In the genomic region with DNA sequence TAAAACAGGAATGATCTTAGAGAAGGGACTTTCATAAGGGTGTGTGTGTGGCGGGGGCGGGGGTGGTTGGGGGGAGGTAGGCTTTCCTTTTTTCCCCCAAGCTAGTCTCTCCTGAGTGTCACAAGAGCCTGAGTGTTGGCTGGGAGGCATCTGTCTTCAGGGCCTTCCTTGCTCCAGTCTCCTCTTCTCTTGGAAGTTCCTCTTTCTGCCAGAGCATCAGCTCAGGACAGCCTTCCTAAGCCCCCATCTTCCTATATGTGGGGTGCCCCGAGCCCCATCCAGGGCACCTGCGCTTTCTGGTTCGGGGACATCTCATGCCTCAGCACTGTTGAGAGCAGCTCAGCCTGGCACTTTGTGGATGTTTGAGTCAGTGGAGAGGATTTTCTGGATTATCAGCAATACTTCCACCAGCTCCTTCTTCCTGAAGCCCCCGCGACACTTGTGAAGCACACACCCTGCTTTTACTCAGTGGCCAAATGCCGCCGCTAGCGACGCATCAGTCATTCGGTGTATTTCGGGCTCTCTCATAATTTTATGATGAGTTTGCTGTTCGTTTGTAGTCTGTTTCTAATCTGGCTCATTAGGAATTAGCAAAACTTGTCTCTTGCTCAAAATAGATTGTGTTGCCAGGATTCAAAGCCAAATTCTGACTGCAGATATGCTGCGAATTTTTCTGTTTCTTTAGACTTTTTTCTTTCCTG, we compare ENCODE assay signal across 23 cellular contexts.
DNase-seq lines count a peak whose midpoint lies in the region; ATAC-seq, FAIRE-seq and TF ChIP-seq lines count a peak whose summit lies in the region.
"Had no signal": no experiment of that assay in that cellular context is flagged by ENCODE, and none has a peak within 500 bp of the region (broad histone marks: within the 10 kb centered on the region; RNA-seq: fewer than 3 reads in every experiment).

No MANE protein-coding gene starts in this region.

- H3K36me3 ChIP-seq in GM23248 (ENCODE audit: low read depth) (no peaks in the 10 kb centered on the region), astrocyte (ENCODE audit: insufficient read depth, low read length) (no peaks in the 10 kb centered on the region), mesenchymal stem cell (ENCODE audit: control insufficient read depth in 1 of 2, insufficient read depth in 2 of 2, low read depth in 1 of 2, low read length in 2 of 2) (peaks cover 0 to 6% of the 10 kb centered on the region in 2 experiments), H7 (replicated peaks; ENCODE audit: control insufficient read depth, insufficient read depth, low read length) (no peaks in the 10 kb centered on the region)
- H3K36me3 ChIP-seq: cardiac muscle cell had no signal

- H2AK5ac ChIP-seq in mesenchymal stem cell (ENCODE audit: low read length, severe bottlenecking), result no peak overlapping the region

- no peak overlapping the region for H2BK120ac ChIP-seq in mesenchymal stem cell (ENCODE audit: low read depth, low read length)

- H3K4me1 ChIP-seq in GM23248 (ENCODE audit: insufficient read depth) (peaks cover 34% of the 10 kb centered on the region), astrocyte (ENCODE audit: insufficient read depth, low read length) (peaks cover 22% of the 10 kb centered on the region), mesenchymal stem cell (ENCODE audit: control insufficient read depth, insufficient read depth, low read depth, low read length) (peaks cover 48% of the 10 kb centered on the region)

- H2AFZ ChIP-seq in GM23248 (no peak overlapping the region), astrocyte (ENCODE audit: low read depth, low read length) (no peak overlapping the region), mesenchymal stem cell (ENCODE audit: low read depth, low read length) (no peak overlapping the region)

- WGBS in GM23248 (ENCODE audit: low coverage in 1 of 2, low lambda C conversion rate in 2 of 2, missing lambda C conversion rate in 2 of 2), 2 experiments, result 18 to 27% methylated on average over 13 to 15 of the region's 15 CpGs
- 97% methylated on average over 11 of the region's 15 CpGs for WGBS in mesenchymal stem cell

- H4K91ac ChIP-seq in mesenchymal stem cell (ENCODE audit: low read length), result no peak overlapping the region

- peak overlapping the region; percentile 16 for H3K4me2 ChIP-seq in GM23248 (ENCODE audit: unreplicated experiment)
- no peak overlapping the region for H3K4me2 ChIP-seq in astrocyte (ENCODE audit: low read length)
- no peak overlapping the region for H3K4me2 ChIP-seq in mesenchymal stem cell (ENCODE audit: low read length, poor library complexity, severe bottlenecking)

- no peak overlapping the region for H3K23ac ChIP-seq in mesenchymal stem cell (ENCODE audit: low read length in 2 of 2)

- ATAC-seq in HG03342 (IDR thresholded peaks at IDR 0.05; ENCODE audit: unreplicated experiment), result no peak
- ATAC-seq: T-helper 17 cell had no signal

- DNase-seq in AG08395 (ENCODE audit: low spot score) (peak; percentile 9), GM23248 (peak; percentile 55), astrocyte (ENCODE audit: low read depth) (no peak), mesenchymal stem cell (no peak), GM13977 (ENCODE audit: low spot score) (no peak), HPDE6-E6E7 (ENCODE audit: extremely low spot score) (no peak), H7 (no peak)
- DNase-seq: activated CD4-positive, alpha-beta T cell treated with anti-CD3 and anti-CD28 coated beads for 48 hours; activated naive CD4-positive, alpha-beta T cell treated with Interleukin-2 at 50 U/mL for 16 hours; activated T-cell treated with anti-CD3 and anti-CD28 coated beads, Interleukin-2, amount 50 U/mL, for 48 hours; Calu3; cortex of kidney; kidney glomerular epithelial cell; MG63; NCI-H146; NCI-H510A; nucleus accumbens; T-helper 17 cell had no signal

- no peaks in the 10 kb centered on the region for H3K27me3 Mint-ChIP-seq in astrocyte (ENCODE audit: low read depth, unreplicated experiment)
- H3K27me3 Mint-ChIP-seq: T-helper 17 cell had no signal

- no peak overlapping the region for H3K4me3 ChIP-seq in GM23248
- no peak overlapping the region for H3K4me3 ChIP-seq in astrocyte (ENCODE audit: insufficient read depth, low read depth, low read length)
- no peak overlapping the region for H3K4me3 ChIP-seq in mesenchymal stem cell (ENCODE audit: insufficient read depth in 1 of 2, low read depth in 1 of 2, low read length in 2 of 2)
- no peak overlapping the region for H3K4me3 ChIP-seq in H7 (ENCODE audit: insufficient read depth, low read depth, low read length)
- H3K4me3 ChIP-seq: cardiac muscle cell, MG63, skin epidermis had no signal

- H2BK5ac ChIP-seq in mesenchymal stem cell (ENCODE audit: low read depth, low read length, poor library complexity, severe bottlenecking), result no peak overlapping the region

- FAIRE-seq in astrocyte (lab: Jason Lieb, UNC), result no peak
- FAIRE-seq: endometrium, GM19239 had no signal

- H4K8ac ChIP-seq in mesenchymal stem cell (ENCODE audit: low read length), result no peak overlapping the region

- TF ChIP-seq CTCF in astrocyte (IDR thresholded peaks at IDR 0.05; ENCODE audit: insufficient read depth, low read depth, low read length) (no peak), GM13977 (IDR thresholded peaks at IDR 0.05; ENCODE audit: extremely low read depth, insufficient read depth, missing control alignments) (no peak)

- peaks cover 83% of the 10 kb centered on the region for H3K4me1 Mint-ChIP-seq in astrocyte (ENCODE audit: low read depth, unreplicated experiment)

- H3K79me2 ChIP-seq in GM23248 (ENCODE audit: insufficient read depth) (peaks cover 99% of the 10 kb centered on the region), astrocyte (ENCODE audit: insufficient read depth, low read length) (peaks cover 97% of the 10 kb centered on the region)

- H3K14ac ChIP-seq in mesenchymal stem cell (ENCODE audit: low read length in 2 of 2), result no peak overlapping the region

- H3K4ac ChIP-seq in mesenchymal stem cell (ENCODE audit: low read depth in 1 of 2, low read length in 2 of 2), result no peak overlapping the region

- H3K18ac ChIP-seq in mesenchymal stem cell (ENCODE audit: low read depth in 1 of 2, low read length in 2 of 2), result no peak overlapping the region

- H3K9ac ChIP-seq in GM23248 (peak overlapping the region; percentile 9; the same call in 1 of the 2 replicates), astrocyte (ENCODE audit: low read length) (no peak overlapping the region), mesenchymal stem cell (ENCODE audit: low read length) (peak overlapping the region; percentile 48)

- H3K9me2 ChIP-seq in GM23248 (ENCODE audit: insufficient read depth), result no peaks in the 10 kb centered on the region

- in situ Hi-C loops in GM23248 (cut with MboI), result no loop called here
- in situ Hi-C loops in GM13977 (cut with MboI; ENCODE audit: low pct_unique_long_range_greater_than_20kb, low sequenced_read_pairs, unreplicated experiment), result no loop called here

- H3K79me1 ChIP-seq in mesenchymal stem cell (replicated peaks; ENCODE audit: low read length, poor library complexity, severe bottlenecking), result peaks cover 38% of the 10 kb centered on the region

- H3K36me3 Mint-ChIP-seq in astrocyte (ENCODE audit: low read depth, unreplicated experiment), result peaks cover 15% of the 10 kb centered on the region

- no peak overlapping the region for H3K4me3 Mint-ChIP-seq in astrocyte (ENCODE audit: unreplicated experiment)
- H3K4me3 Mint-ChIP-seq: T-helper 17 cell had no signal

- H3K27ac Mint-ChIP-seq in astrocyte (ENCODE audit: unreplicated experiment), result peak overlapping the region; percentile 55
- H3K27ac Mint-ChIP-seq: T-helper 17 cell had no signal

- H4K20me1 ChIP-seq in GM23248 (ENCODE audit: insufficient read depth) (peaks cover 17% of the 10 kb centered on the region), astrocyte (ENCODE audit: insufficient read depth, low read length) (peaks cover 92% of the 10 kb centered on the region)

- H3F3A ChIP-seq in GM23248 (ENCODE audit: insufficient read depth), result peaks cover 10% of the 10 kb centered on the region; the same call in 1 of the 2 replicates

- H3K9me3 Mint-ChIP-seq in astrocyte (ENCODE audit: unreplicated experiment), result no peaks in the 10 kb centered on the region

- H3K9me3 ChIP-seq in GM23248 (ENCODE audit: low read depth) (no peaks in the 10 kb centered on the region), astrocyte (ENCODE audit: insufficient read depth, low read depth, low read length) (no peaks in the 10 kb centered on the region), mesenchymal stem cell (ENCODE audit: control insufficient read depth, low read length) (no peaks in the 10 kb centered on the region)
- H3K9me3 ChIP-seq: MG63 had no signal

- H2BK15ac ChIP-seq in mesenchymal stem cell (ENCODE audit: low read depth, poor library complexity, severe bottlenecking), result no peak overlapping the region

- no peak overlapping the region for H2BK12ac ChIP-seq in mesenchymal stem cell (ENCODE audit: low read length in 2 of 2)

- H3K27ac ChIP-seq in GM23248 (peak overlapping the region; percentile 19), astrocyte (ENCODE audit: low read depth, low read length) (no peak overlapping the region), mesenchymal stem cell (ENCODE audit: low read length, poor library complexity, severe bottlenecking) (no peak overlapping the region)
- H3K27ac ChIP-seq: cardiac muscle cell, skin epidermis had no signal

- H3K27me3 ChIP-seq in GM23248 (replicated peaks; ENCODE audit: insufficient read depth), result no peaks in the 10 kb centered on the region
- no peaks in the 10 kb centered on the region for H3K27me3 ChIP-seq in astrocyte (ENCODE audit: insufficient read depth, low read length)
- no peaks in the 10 kb centered on the region for H3K27me3 ChIP-seq in mesenchymal stem cell (ENCODE audit: control insufficient read depth in 1 of 2, insufficient read depth in 1 of 2, low read length in 2 of 2)
- H3K27me3 ChIP-seq in H7 (ENCODE audit: control insufficient read depth, insufficient read depth, low read length), result no peaks in the 10 kb centered on the region
- H3K27me3 ChIP-seq: cardiac muscle cell, MG63 had no signal

Comparison
In these comparisons a context has a peak if more than half of its experiments do, and no peak if none do; other contexts are left out.
1. DNase-seq: peak in AG08395 (single experiment) and GM23248 (single experiment); none in astrocyte (single experiment), mesenchymal stem cell (single experiment), GM13977 (single experiment), HPDE6-E6E7 (single experiment) and H7 (single experiment).